1 cellular context compared by ENCODE assay signal in genomic region chr20:50716518-50716917, GRCh38.
TF ChIP-seq lines count a peak whose summit lies in the region.

No MANE protein-coding gene starts in this region.

TF ChIP-seq in GM12878, 131 proteins besides CTCF, POLR2A, EP300 and RAD21 (continued from another document):
- no peak for TF ChIP-seq MEF2A (IDR thresholded peaks at IDR 0.05; ENCODE audit: insufficient read depth, low read depth, low read length)
- TF ChIP-seq ESRRA (IDR thresholded peaks at IDR 0.05; ENCODE audit: low read length): no peak
- TF ChIP-seq NFXL1 (IDR thresholded peaks at IDR 0.05; ENCODE audit: borderline replicate concordance): 0 out of 2 replicates have a peak, but pooled peaks have one; percentile 25
- TF ChIP-seq TBL1XR1 (IDR thresholded peaks at IDR 0.05; ENCODE audit: low read depth, low read length): no peak
